ENCODE assay signal across 8 cellular contexts in genomic region chr11:1763796-1764661, GRCh38. TPM values are rescaled to one million over a fixed set of nuclear protein-coding genes. Genes with fewer than 3 reads are reported as not detected.
DNase-seq lines count a peak whose midpoint lies in the region; ATAC-seq and TF ChIP-seq lines count a peak whose summit lies in the region.

Gene CTSD (minus strand): TSS chr11:1763927. CDS start chr11:1763859, 68 bp downstream.

- WGBS in heart right ventricle, 2 donors, result 2% methylated on average over 71 to 85 of the region's 85 CpGs
- WGBS in upper lobe of left lung, 2 donors, result 10 to 19% methylated on average over 3 to 10 of the region's 85 CpGs

- H2AFZ ChIP-seq in Loucy (ENCODE audit: low read length), result peak within 1 kb of the TSS; percentile 50; the same call in 1 of the 2 replicates

- H3K27me3 ChIP-seq in Loucy (ENCODE audit: insufficient read depth, low read length, poor library complexity, severe bottlenecking) (peaks cover 3% of the 10 kb centered on the region), adipocyte (replicated peaks; ENCODE audit: control insufficient read depth, insufficient read depth, low read length) (no peaks in the 10 kb centered on the region), heart right ventricle (no peaks in the 10 kb centered on the region), upper lobe of left lung (no peaks in the 10 kb centered on the region)

- H3K27ac ChIP-seq in heart right ventricle (peak within 1 kb of the TSS; percentile 93 to 99 (median 97)), upper lobe of left lung (peak within 1 kb of the TSS; percentile 90 to 97 (median 93))

- peak within 1 kb of the TSS; percentile 95 for H3K4me3 ChIP-seq in Loucy (ENCODE audit: low read length, poor library complexity, severe bottlenecking)
- peak within 1 kb of the TSS; percentile 85 for H3K4me3 ChIP-seq in adipocyte (ENCODE audit: low read length)
- H3K4me3 ChIP-seq in heart right ventricle, result peak within 1 kb of the TSS; percentile 79 to 100 (median 100)
- H3K4me3 ChIP-seq in upper lobe of left lung, result peak within 1 kb of the TSS; percentile 84 to 99 (median 97)

- H3K4me1 ChIP-seq in Loucy (ENCODE audit: insufficient read depth, low read length, poor library complexity, severe bottlenecking) (peaks cover 46% of the 10 kb centered on the region), adipocyte (ENCODE audit: control insufficient read depth, insufficient read depth, low read length) (peaks cover 45% of the 10 kb centered on the region), heart right ventricle (peaks cover 29 to 52% (median 51%) of the 10 kb centered on the region in 9 donors), upper lobe of left lung (peaks cover 33 to 52% (median 47%) of the 10 kb centered on the region in 4 donors)

- H3K27ac Mint-ChIP-seq in T-cell (peak within 1 kb of the TSS; percentile 87), progenitor cell of endocrine pancreas (peak within 1 kb of the TSS; percentile 98)

- peak in 3 of 4 donors; percentile 29 to 96 (median 50) for TF ChIP-seq POLR2A in upper lobe of left lung (IDR thresholded peaks at IDR 0.05)

- H3K4me1 Mint-ChIP-seq in T-cell (peaks cover 25 to 44% (median 40%) of the 10 kb centered on the region in 3 donors), progenitor cell of endocrine pancreas (ENCODE audit: low read depth) (peaks cover 3% of the 10 kb centered on the region)

- H3K9ac ChIP-seq in Loucy (ENCODE audit: low read depth, low read length, poor library complexity, severe bottlenecking), result peak within 1 kb of the TSS; percentile 99
- H3K9ac ChIP-seq in adipocyte (ENCODE audit: low read length), result peak within 1 kb of the TSS; percentile 87

- DNase-seq in G401 (ENCODE audit: low spot score) (peak; percentile 86), T-cell (peak; percentile 54 to 89 (median 74)), adipocyte (ENCODE audit: low read depth) (peak; percentile 93), heart right ventricle (peak; percentile 88 to 94), progenitor cell of endocrine pancreas (ENCODE audit: low spot score, unreplicated experiment) (peak; percentile 84), upper lobe of left lung (peak; percentile 95 to 99)

- H3K9me3 ChIP-seq in Loucy (ENCODE audit: insufficient read depth, low read depth, low read length) (no peaks in the 10 kb centered on the region), adipocyte (ENCODE audit: control insufficient read depth, low read length) (no peaks in the 10 kb centered on the region), heart right ventricle (no peaks in the 10 kb centered on the region), upper lobe of left lung (no peaks in the 10 kb centered on the region)

- peaks cover 12% of the 10 kb centered on the region for H4K20me1 ChIP-seq in Loucy (ENCODE audit: insufficient read depth, low read length, poor library complexity, severe bottlenecking)

- POLR2A ChIA-PET in T-cell (lab: Charles Lee), result no interaction called here

- no peaks in the 10 kb centered on the region for H3K9me2 ChIP-seq in Loucy (replicated peaks; ENCODE audit: low read depth, low read length)

- peak within 1 kb of the TSS; percentile 100 for H3K4me2 ChIP-seq in Loucy (ENCODE audit: low read depth, low read length, poor library complexity, severe bottlenecking)

- no peaks in the 10 kb centered on the region for H3K36me3 Mint-ChIP-seq in T-cell
- no peaks in the 10 kb centered on the region for H3K36me3 Mint-ChIP-seq in progenitor cell of endocrine pancreas (ENCODE audit: insufficient read depth)

- peak; percentile 61 for ATAC-seq in GM21825 (IDR thresholded peaks at IDR 0.05; ENCODE audit: unreplicated experiment)
- peak; percentile 90 to 93 (median 91) for ATAC-seq in T-cell (replicated peaks in 1 of 4)
- peak; percentile 62 to 88 (median 75) for ATAC-seq in heart right ventricle
- peak; percentile 82 to 91 for ATAC-seq in upper lobe of left lung (ENCODE audit: low FRiP score in 2 of 2)

- H3K36me3 ChIP-seq in Loucy (ENCODE audit: insufficient read depth, low read length) (no peaks in the 10 kb centered on the region), adipocyte (ENCODE audit: control insufficient read depth, insufficient read depth, low read length, severe bottlenecking) (peaks cover 17% of the 10 kb centered on the region), heart right ventricle (peaks cover 0 to 21% (median 6%) of the 10 kb centered on the region in 9 donors), upper lobe of left lung (peaks cover 5 to 24% (median 21%) of the 10 kb centered on the region in 4 donors)

- in situ Hi-C loops in G401 (cut with HindIII; ENCODE audit: low sequenced_read_pairs), result no loop called here

- no peaks in the 10 kb centered on the region for H3K27me3 Mint-ChIP-seq in T-cell
- peaks cover 4% of the 10 kb centered on the region for H3K27me3 Mint-ChIP-seq in progenitor cell of endocrine pancreas

- H3F3A ChIP-seq in Loucy (ENCODE audit: low read depth), result no peaks in the 10 kb centered on the region

- TF ChIP-seq EP300 in upper lobe of left lung (IDR thresholded peaks at IDR 0.05), result no peak

- H3K4me3 Mint-ChIP-seq in T-cell (peak within 1 kb of the TSS; percentile 86 to 92 (median 87)), progenitor cell of endocrine pancreas (ENCODE audit: low read depth) (peak within 1 kb of the TSS; percentile 93)

- H3K79me2 ChIP-seq in Loucy (ENCODE audit: insufficient read depth, low read length), result peaks cover 47% of the 10 kb centered on the region

- peak; percentile 27; the same call in 1 of the 2 replicates for TF ChIP-seq CTCF in Loucy (conservative IDR thresholded peaks at IDR 0.05; ENCODE audit: low read length)
- TF ChIP-seq CTCF in heart right ventricle (IDR thresholded peaks at IDR 0.05), result peak in 2 of 9 donors; percentile 28 to 30
- no peak for TF ChIP-seq CTCF in progenitor cell of endocrine pancreas (IDR thresholded peaks at IDR 0.05; ENCODE audit: unreplicated experiment)
- peak in 3 of 6 experiments; percentile 7 to 26 (median 14) for TF ChIP-seq CTCF in upper lobe of left lung (IDR thresholded peaks at IDR 0.05)

- intact Hi-C loops in heart right ventricle (cut with DNase I), result loop anchor here in 3 of 10 donors (5.0 to 10.0 kb wide), 4 partner anchors 47 to 68 kb away; partner anchors contain the start of gene SYT8 (in 1 of the 3)

- H3K9me3 Mint-ChIP-seq in T-cell, result no peaks in the 10 kb centered on the region
- no peaks in the 10 kb centered on the region for H3K9me3 Mint-ChIP-seq in progenitor cell of endocrine pancreas (ENCODE audit: low read depth)

- CTCF ChIA-PET in T-cell (lab: Charles Lee), result interaction anchor here (0.6 to 0.7 kb wide), 3 partner anchors 388 to 961 kb away, joined by 3 to 7 read pairs (median 7); partner anchors contain the start of gene TSSC4 (in 1 of the 2)

RNA-seq across cellular contexts. Expression of gene CTSD, which starts in this region (rescaled TPM):
- total RNA-seq in G401 (2014; rRNA removed; shearing (Covaris generic)), result 192 and 219 TPM in 2 replicates
- total RNA-seq in T-cell, result 100 to 1,000 TPM in 3 of 5 donors, 10 to 100 TPM in 2; 91.9 to 187 (median 163) TPM
- 1,000 to 10,000 TPM in 2 of 10 donors, 100 to 1,000 TPM in 8; 501 to 1,070 (median 786) TPM for total RNA-seq in heart right ventricle
- 100 to 1,000 TPM; 431 to 976 TPM for polyA plus RNA-seq in heart right ventricle
- total RNA-seq in progenitor cell of endocrine pancreas, result 158 and 163 TPM in 2 replicates
- total RNA-seq in upper lobe of left lung, result 1,000 to 10,000 TPM in 5 of 6 donors, 100 to 1,000 TPM in 1; 993 to 3,355 (median 2,221) TPM

Comparison
In these comparisons a context has a peak if more than half of its experiments do, and no peak if none do; other contexts are left out.
1. Peak in every context shown above with its lines: DNase-seq, ATAC-seq, H3K4me3 ChIP-seq and H3K27ac ChIP-seq.